Comparison of ENCODE assay signal across 9 cellular contexts in the genomic region with DNA sequence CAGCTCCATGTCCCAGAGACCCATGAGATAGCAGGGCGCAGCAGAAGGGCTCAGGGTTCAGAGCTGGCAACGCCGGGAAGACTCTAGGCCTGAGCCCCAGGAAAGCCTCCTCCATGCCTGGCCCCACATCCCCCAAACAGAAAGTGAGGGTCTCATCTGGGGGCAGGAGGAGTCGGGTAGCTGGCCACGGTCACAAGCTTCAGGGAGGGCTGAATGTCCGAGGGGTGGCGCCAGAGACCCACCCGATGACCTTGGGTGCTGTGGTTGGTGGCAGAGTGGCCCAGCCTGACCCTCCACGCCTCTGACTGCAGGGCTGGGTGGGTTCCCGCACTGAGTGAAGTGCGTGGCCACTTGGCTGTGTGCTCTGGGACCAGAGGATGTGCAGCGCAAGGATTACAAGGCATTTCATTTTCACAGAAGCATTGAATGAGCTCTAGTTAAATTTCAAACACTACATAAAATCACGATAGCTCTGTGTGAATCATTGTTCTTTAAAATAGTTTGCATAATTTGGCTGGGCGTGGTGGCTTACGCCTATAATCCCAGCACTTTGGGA. TPM values are rescaled to one million over a fixed set of nuclear protein-coding genes. Genes with fewer than 3 reads are reported as not detected.
DNase-seq lines count a peak whose midpoint lies in the region; ATAC-seq and TF ChIP-seq lines count a peak whose summit lies in the region.
"Had no signal": no experiment of that assay in that cellular context is flagged by ENCODE, and none has a peak within 500 bp of the region (broad histone marks: within the 10 kb centered on the region; RNA-seq: fewer than 3 reads in every experiment).

No MANE protein-coding gene starts in this region.

- H3K27me3 Mint-ChIP-seq in nephron (ENCODE audit: low read depth), result peaks cover 4% of the 10 kb centered on the region

- H3K27ac ChIP-seq in A673 (ENCODE audit: low read depth, low read length, poor library complexity, severe bottlenecking) (peak overlapping the region; percentile 25), RWPE2 (ENCODE audit: poor library complexity, severe bottlenecking) (peak overlapping the region; percentile 58), esophagus muscularis mucosa (replicated peaks in 1 of 4) (no peak overlapping the region)
- H3K27ac ChIP-seq: neutrophil had no signal

- 66% methylated on average over 10 of the region's 15 CpGs for WGBS in esophagus muscularis mucosa

- H3K27me3 ChIP-seq in A673 (replicated peaks; ENCODE audit: insufficient read depth, low read depth, low read length, poor library complexity) (no peaks in the 10 kb centered on the region), GM06990 (replicated peaks; ENCODE audit: control insufficient read depth, insufficient read depth, low read length) (no peaks in the 10 kb centered on the region), RWPE2 (ENCODE audit: insufficient read depth, poor library complexity, severe bottlenecking) (no peaks in the 10 kb centered on the region), esophagus muscularis mucosa (peaks cover 0 to 3% (median 0%) of the 10 kb centered on the region in 4 donors)
- H3K27me3 ChIP-seq: neutrophil had no signal

- DNase-seq in A673 (ENCODE audit: low spot score) (peak; percentile 34), GM06990 (ENCODE audit: extremely low read depth, insufficient read length) (no peak), RWPE2 (ENCODE audit: low spot score) (peak; percentile 60), esophagus muscularis mucosa (ENCODE audit: extremely low spot score) (no peak)
- no peak for DNase-seq in activated CD4-positive, CD25-positive, alpha-beta regulatory T cell (lab: John Stamatoyannopoulos, UW)

- intact Hi-C loops in A673 (cut with micrococcal nuclease; ENCODE audit: unreplicated experiment) (no loop called here), esophagus muscularis mucosa (cut with DNase I) (loop anchor here (5.0 kb wide), 2 partner anchors 44 to 89 kb away; partner anchors contain the start of gene PAXX)

- H3K36me3 ChIP-seq in A673 (ENCODE audit: insufficient read depth, low read length, poor library complexity, severe bottlenecking) (peaks cover under 1% of the 10 kb centered on the region), GM06990 (ENCODE audit: control insufficient read depth, insufficient read depth, low read length) (peaks cover under 1% of the 10 kb centered on the region; the same call in 1 of the 2 replicates), RWPE2 (ENCODE audit: low read depth) (no peaks in the 10 kb centered on the region; the same call in 1 of the 2 replicates), esophagus muscularis mucosa (peaks cover 2 to 3% (median 2%) of the 10 kb centered on the region in 4 donors)

- TF ChIP-seq POLR2A in esophagus muscularis mucosa (IDR thresholded peaks at IDR 0.05; ENCODE audit: low read depth), result no peak

- BruUV-seq in A673 (replicated peaks; lab: Mats Ljungman, UMichigan), result no TSS peak

- peaks cover 9% of the 10 kb centered on the region for H3K4me1 Mint-ChIP-seq in nephron

- no peaks in the 10 kb centered on the region for H3K9me3 Mint-ChIP-seq in nephron

- peak overlapping the region in 2 of 3 experiments; percentile 70 to 77 for H3K27ac Mint-ChIP-seq in nephron

- TF ChIP-seq EP300 in esophagus muscularis mucosa (IDR thresholded peaks at IDR 0.05), result no peak

- peak; percentile 43 for TF ChIP-seq CTCF in A673 (conservative IDR thresholded peaks at IDR 0.05; ENCODE audit: low read depth, low read length)
- TF ChIP-seq CTCF in GM06990 (IDR thresholded peaks at IDR 0.05; ENCODE audit: insufficient read depth, low read length, poor library complexity, severe bottlenecking), result peak; percentile 63
- TF ChIP-seq CTCF in RWPE2 (IDR thresholded peaks at IDR 0.05; ENCODE audit: poor library complexity, severe bottlenecking), result peak; percentile 68
- peak; percentile 21 to 39 (median 27) for TF ChIP-seq CTCF in esophagus muscularis mucosa (IDR thresholded peaks at IDR 0.05)
- peak; percentile 24 to 47 (median 44) for TF ChIP-seq CTCF in nephron (IDR thresholded peaks at IDR 0.05; ENCODE audit: unreplicated experiment in 3 of 3)

- CTCF ChIA-PET in A673 (lab: Charles Lee), result interaction anchor here (0.6 to 0.9 kb wide), 2 partner anchors 116 to 138 kb away, joined by 3 to 4 read pairs; no protein-coding TSS in a partner anchor

- H3K36me3 Mint-ChIP-seq in nephron (ENCODE audit: low read depth), result no peaks in the 10 kb centered on the region

- no peak for ATAC-seq in RWPE2 (ENCODE audit: low read depth)
- ATAC-seq in HG02870 (IDR thresholded peaks at IDR 0.05; ENCODE audit: unreplicated experiment), result no peak
- no peak for ATAC-seq in HG02588 (IDR thresholded peaks at IDR 0.05; ENCODE audit: unreplicated experiment)

- H3K4me3 Mint-ChIP-seq in nephron, result peak overlapping the region; percentile 72 to 80 (median 78)

- H3K9me3 ChIP-seq in A673 (ENCODE audit: low read depth, low read length, poor library complexity, severe bottlenecking), result no peaks in the 10 kb centered on the region
- H3K9me3 ChIP-seq in RWPE2 (ENCODE audit: severe bottlenecking), result no peaks in the 10 kb centered on the region
- no peaks in the 10 kb centered on the region for H3K9me3 ChIP-seq in esophagus muscularis mucosa
- H3K9me3 ChIP-seq: neutrophil had no signal

- H3K4me1 ChIP-seq in A673 (ENCODE audit: insufficient read depth, low read length, poor library complexity, severe bottlenecking) (no peaks in the 10 kb centered on the region), RWPE2 (ENCODE audit: insufficient read depth, poor library complexity, severe bottlenecking) (peaks cover 9% of the 10 kb centered on the region), esophagus muscularis mucosa (peaks cover 36 to 52% (median 43%) of the 10 kb centered on the region in 4 donors)

- H3K4me3 ChIP-seq in A673 (ENCODE audit: low read depth, low read length, poor library complexity, severe bottlenecking) (no peak overlapping the region), GM06990 (replicated peaks; ENCODE audit: low read depth, low read length) (no peak overlapping the region), RWPE2 (ENCODE audit: severe bottlenecking) (no peak overlapping the region), esophagus muscularis mucosa (no peak overlapping the region)

- POLR2A ChIA-PET in A673 (lab: Charles Lee; ENCODE audit: low non-redundant PET), result no interaction called here

RNA-seq across cellular contexts. Expression of gene C8G, which starts 3.0 kb away (rescaled TPM):
- 0.74 and 0.75 TPM in 2 replicates for total RNA-seq in A673 (2021)
- not detected for total RNA-seq in esophagus muscularis mucosa

RNA-seq across cellular contexts. Expression of gene FBXW5, which starts 3.5 kb away (rescaled TPM):
- total RNA-seq in A673 (2021) (76.7 and 81.8 TPM in 2 replicates), esophagus muscularis mucosa (100 to 1,000 TPM; 238 to 303 (median 267) TPM)

RNA-seq across cellular contexts. Expression of gene LCN12, which starts 4.0 kb away (rescaled TPM):
- total RNA-seq in A673 (2021) (1.1 TPM in 1 of 2 replicates, not detected in the other), esophagus muscularis mucosa (not detected)

RNA-seq across cellular contexts. Expression of gene PTGDS, which starts 29.3 kb away (rescaled TPM):
- total RNA-seq in A673 (2021), result not detected in 2 replicates
- 10 to 100 TPM; 10.4 to 77.9 (median 51.6) TPM for total RNA-seq in esophagus muscularis mucosa

RNA-seq across cellular contexts. Expression of gene LCNL1, which starts 34.8 kb away (rescaled TPM):
- total RNA-seq in A673 (2021) (not detected in 2 replicates), esophagus muscularis mucosa (under 1 TPM in 3 of 4 donors, not detected in 1; 0.11 to 0.42 (median 0.39) TPM)

Comparison
In these comparisons a context has a peak if more than half of its experiments do, and no peak if none do; other contexts are left out.
1. DNase-seq: peak in A673 (single experiment) and RWPE2 (single experiment); none in GM06990 (single experiment), esophagus muscularis mucosa (single experiment) and activated CD4-positive, CD25-positive, alpha-beta regulatory T cell (0 of 4).
2. H3K27ac ChIP-seq: peak in A673 (single experiment) and RWPE2 (single experiment); none in esophagus muscularis mucosa (0 of 4).
3. Peak in every context shown above with its lines, with median percentiles within 50 percentile points of each other: CTCF ChIP-seq.